ENCODE assay signal across 8 cellular contexts in genomic region chr19:46601318-46602224, GRCh38. TPM values are rescaled to one million over a fixed set of nuclear protein-coding genes. Genes with fewer than 3 reads are reported as not detected.
DNase-seq lines count a peak whose midpoint lies in the region.

Gene CALM3 (plus strand): TSS chr19:46601330. CDS start chr19:46601435, 105 bp downstream.

- peak within 1 kb of the TSS; percentile 99 for H3K4me3 ChIP-seq in CD8-positive, alpha-beta memory T cell (ENCODE audit: low read length)
- H3K4me3 ChIP-seq in HUES48 (ENCODE audit: low read depth, low read length) (peak within 1 kb of the TSS; percentile 79), iPS-18a (ENCODE audit: low read length) (peak within 1 kb of the TSS; percentile 85), skin epidermis (peak within 1 kb of the TSS; percentile 64 to 99 (median 95))

- CTCF ChIA-PET in CD8-positive, alpha-beta memory T cell (lab: Charles Lee), result interaction anchor here (1.0 to 4.3 kb wide), 5 partner anchors 11 to 1123 kb away, joined by 3 to 64 read pairs (median 3); partner anchors contain the start of genes DACT3 and KPTN

- no peaks in the 10 kb centered on the region for H3K27me3 ChIP-seq in CD8-positive, alpha-beta memory T cell (ENCODE audit: insufficient read depth, low read length, poor library complexity, severe bottlenecking)
- H3K27me3 ChIP-seq in HUES48 (ENCODE audit: control insufficient read depth, insufficient read depth, low read length) (no peaks in the 10 kb centered on the region), iPS-18a (ENCODE audit: control insufficient read depth, insufficient read depth, low read length) (no peaks in the 10 kb centered on the region)

- H3K27ac Mint-ChIP-seq in CD8-positive, alpha-beta memory T cell, result peak within 1 kb of the TSS; percentile 100

- H3K4me1 Mint-ChIP-seq in CD8-positive, alpha-beta memory T cell, result peaks cover 33 to 48% (median 41%) of the 10 kb centered on the region in 3 donors

- peak within 1 kb of the TSS; percentile 94 to 100 (median 99) for H3K4me3 Mint-ChIP-seq in CD8-positive, alpha-beta memory T cell

- peaks cover 15% of the 10 kb centered on the region for H3K36me3 ChIP-seq in CD8-positive, alpha-beta memory T cell (ENCODE audit: insufficient read depth, low read length)
- H3K36me3 ChIP-seq in HUES48 (ENCODE audit: control insufficient read depth, insufficient read depth, low read length), result peaks cover 16% of the 10 kb centered on the region
- H3K36me3 ChIP-seq in iPS-18a (ENCODE audit: control insufficient read depth, low read depth, low read length), result peaks cover 9% of the 10 kb centered on the region

- peaks cover 0 to 7% of the 10 kb centered on the region in 2 donors for H3K27me3 Mint-ChIP-seq in CD8-positive, alpha-beta memory T cell

- DNase-seq in CD8-positive, alpha-beta memory T cell, result no peak
- DNase-seq in DMS153 (lab: John Stamatoyannopoulos, UW) (no peak), NOMO-1 (lab: John Stamatoyannopoulos, UW; ENCODE audit: unreplicated experiment in 2 of 2) (no peak), NCI-H2107 (lab: John Stamatoyannopoulos, UW) (no peak)

- H3K9me3 Mint-ChIP-seq in CD8-positive, alpha-beta memory T cell, result peaks cover 2 to 14% (median 11%) of the 10 kb centered on the region in 5 donors

- peaks cover 10 to 30% (median 11%) of the 10 kb centered on the region in 3 donors for H3K36me3 Mint-ChIP-seq in CD8-positive, alpha-beta memory T cell

- no peaks in the 10 kb centered on the region for H3K9me3 ChIP-seq in CD8-positive, alpha-beta memory T cell (ENCODE audit: low read length)
- H3K9me3 ChIP-seq in HUES48 (ENCODE audit: control insufficient read depth, insufficient read depth, low read length), result no peaks in the 10 kb centered on the region
- no peaks in the 10 kb centered on the region for H3K9me3 ChIP-seq in iPS-18a (ENCODE audit: control insufficient read depth, low read depth, low read length)

- H3K27ac ChIP-seq in CD8-positive, alpha-beta memory T cell (ENCODE audit: low read depth, low read length), result peak within 1 kb of the TSS; percentile 100
- H3K27ac ChIP-seq in HUES48 (ENCODE audit: low read depth, low read length) (peak within 1 kb of the TSS; percentile 98), angular gyrus (ENCODE audit: low read depth, low read length) (peak within 1 kb of the TSS; percentile 100), iPS-18a (ENCODE audit: low read length) (peak within 1 kb of the TSS; percentile 100), skin epidermis (peak within 1 kb of the TSS; percentile 93 to 100 (median 100))

- H3K4me1 ChIP-seq in CD8-positive, alpha-beta memory T cell (ENCODE audit: insufficient read depth, low read length), result peaks cover 26% of the 10 kb centered on the region
- H3K4me1 ChIP-seq in HUES48 (ENCODE audit: control insufficient read depth, insufficient read depth, low read length) (peaks cover 10% of the 10 kb centered on the region), iPS-18a (ENCODE audit: control insufficient read depth, low read depth, low read length) (peaks cover 17% of the 10 kb centered on the region)

- POLR2A ChIA-PET in CD8-positive, alpha-beta memory T cell (lab: Charles Lee), result interaction anchor here (0.6 to 4.2 kb wide), 9 partner anchors 9 to 884 kb away, joined by 3 to 52 read pairs (median 4); partner anchors contain the start of genes CCDC9 and DACT3

- H3K9ac ChIP-seq in HUES48 (ENCODE audit: low read depth, low read length), result peak within 1 kb of the TSS; percentile 100
- peak within 1 kb of the TSS; percentile 99 for H3K9ac ChIP-seq in iPS-18a (ENCODE audit: low read length)

RNA-seq across cellular contexts. Expression of gene CALM3, which starts in this region (rescaled TPM):
- total RNA-seq in CD8-positive, alpha-beta memory T cell, result 100 to 1,000 TPM; 465 to 493 TPM
- polyA plus RNA-seq in CD8-positive, alpha-beta memory T cell, result 168 TPM
